Comparison of ENCODE assay signal across 1 cellular context in genomic region chr15:87977907-87978306, GRCh38.
TF ChIP-seq lines count a peak whose summit lies in the region.

No MANE protein-coding gene starts in this region.

TF ChIP-seq in K562, 482 proteins besides CTCF, POLR2A, EP300 and RAD21 (continued from another document):
- no peak for TF ChIP-seq ZNF398 (CRISPR knock-in tag; IDR thresholded peaks at IDR 0.05)
- no peak for TF ChIP-seq ZNF165 (CRISPR knock-in tag; IDR thresholded peaks at IDR 0.05; ENCODE audit: borderline replicate concordance)
- no peak for TF ChIP-seq E2F4 (CRISPR knock-in tag; IDR thresholded peaks at IDR 0.05; ENCODE audit: low read depth)
- TF ChIP-seq RBM15 (IDR thresholded peaks at IDR 0.05; ENCODE audit: insufficient read depth, low read length), result no peak
- TF ChIP-seq MAFG (tag; conservative IDR thresholded peaks at IDR 0.05), result peak; percentile 70
- no peak for TF ChIP-seq ZNF764 (CRISPR knock-in tag; IDR thresholded peaks at IDR 0.05; ENCODE audit: low read depth)
- TF ChIP-seq ZNF316 (IDR thresholded peaks at IDR 0.05), result peak; percentile 31
- no peak for TF ChIP-seq ETV6 (IDR thresholded peaks at IDR 0.05; ENCODE audit: borderline replicate concordance in 1 of 2, low read depth in 2 of 2, low read length in 1 of 2)
- no peak for TF ChIP-seq ETV6 (CRISPR knock-in tag; IDR thresholded peaks at IDR 0.05; ENCODE audit: borderline replicate concordance)
- TF ChIP-seq SIRT6 (IDR thresholded peaks at IDR 0.05; ENCODE audit: low read depth, low read length), result no peak
- TF ChIP-seq C11orf30 (IDR thresholded peaks at IDR 0.05; ENCODE audit: low read depth), result peak; percentile 43; the same call in 1 of the 2 replicates
- no peak for TF ChIP-seq LARP7 (IDR thresholded peaks at IDR 0.05)
- 0 out of 2 replicates have a peak, but pooled peaks have one; percentile 19 for TF ChIP-seq MAFF (IDR thresholded peaks at IDR 0.05; ENCODE audit: low read length)
- no peak for TF ChIP-seq SRSF1 (IDR thresholded peaks at IDR 0.05; ENCODE audit: low read depth, low read length)
- no peak for TF ChIP-seq BRF2 (IDR thresholded peaks at IDR 0.05; ENCODE audit: borderline replicate concordance, insufficient read depth, insufficient read length)
